In genomic region chr7:94304878-94305277, GRCh38 we compare ENCODE assay signal across 1 cellular context.
TF ChIP-seq lines count a peak whose summit lies in the region.

No MANE protein-coding gene starts in this region.

TF ChIP-seq in IMR-90, 13 proteins besides CTCF, POLR2A, EP300 and RAD21:
- TF ChIP-seq CHD1 (IDR thresholded peaks at IDR 0.05; ENCODE audit: low read depth, low read length) (no peak), MAZ (IDR thresholded peaks at IDR 0.05; ENCODE audit: borderline replicate concordance, low read depth, low read length) (no peak)
